12 cellular contexts compared by ENCODE assay signal in genomic region chr3:31077021-31077601, GRCh38.
DNase-seq lines count a peak whose midpoint lies in the region; ATAC-seq, FAIRE-seq and TF ChIP-seq lines count a peak whose summit lies in the region.
"Had no signal": no experiment of that assay in that cellular context is flagged by ENCODE, and none has a peak within 500 bp of the region (broad histone marks: within the 10 kb centered on the region; RNA-seq: fewer than 3 reads in every experiment).

No MANE protein-coding gene starts in this region.

- BruUV-seq in endothelial cell of umbilical vein (replicated peaks; lab: Mats Ljungman, UMichigan) = no TSS peak

- no peak overlapping the region for H3K4me3 ChIP-seq in endothelial cell of umbilical vein (replicated peaks in 1 of 3; ENCODE audit: insufficient read depth in 1 of 3, low read depth in 1 of 3, low read length in 3 of 3)
- H3K4me3 ChIP-seq in CD8-positive, alpha-beta T cell (ENCODE audit: low read depth, low read length) = no peak overlapping the region
- H3K4me3 ChIP-seq: heart right ventricle, transverse colon had no signal

- H3K36me3 ChIP-seq in endothelial cell of umbilical vein (ENCODE audit: control insufficient read depth in 2 of 2, extremely low read depth in 1 of 2, insufficient read depth in 2 of 2, low read length in 2 of 2) = no peaks in the 10 kb centered on the region
- no peaks in the 10 kb centered on the region for H3K36me3 ChIP-seq in CD8-positive, alpha-beta T cell (ENCODE audit: insufficient read depth, low read length)
- H3K36me3 ChIP-seq: heart right ventricle, transverse colon had no signal

- peak overlapping the region; percentile 66 for H3K27ac ChIP-seq in endothelial cell of umbilical vein (ENCODE audit: insufficient read depth, low read depth, low read length)
- H3K27ac ChIP-seq in CD8-positive, alpha-beta T cell (ENCODE audit: low read depth, low read length) = no peak overlapping the region
- H3K27ac ChIP-seq: heart right ventricle, transverse colon had no signal

- no peak for TF ChIP-seq POLR2A in endothelial cell of umbilical vein (IDR thresholded peaks at IDR 0.05; ENCODE audit: low read depth, low read length)

- H3K4me1 Mint-ChIP-seq in activated CD4-positive, alpha-beta T cell treated with anti-CD3 and anti-CD28 coated beads for 36 hours = peaks cover 26% of the 10 kb centered on the region
- H3K4me1 Mint-ChIP-seq in CD8-positive, alpha-beta T cell (ENCODE audit: low read depth) = peaks cover 2% of the 10 kb centered on the region
- H3K4me1 Mint-ChIP-seq: B cell had no signal

- H3K4me2 ChIP-seq in endothelial cell of umbilical vein (ENCODE audit: insufficient read depth, low read length) = peak overlapping the region; percentile 65

- peaks cover 5% of the 10 kb centered on the region for H3K27me3 Mint-ChIP-seq in activated CD4-positive, alpha-beta T cell treated with anti-CD3 and anti-CD28 coated beads for 36 hours
- H3K27me3 Mint-ChIP-seq in CD8-positive, alpha-beta T cell (ENCODE audit: low read depth) = no peaks in the 10 kb centered on the region

- peaks cover 8% of the 10 kb centered on the region for H3K9me3 Mint-ChIP-seq in activated CD4-positive, alpha-beta T cell treated with anti-CD3 and anti-CD28 coated beads for 36 hours (ENCODE audit: low read depth)
- peaks cover 4% of the 10 kb centered on the region for H3K9me3 Mint-ChIP-seq in CD8-positive, alpha-beta T cell

- peak; percentile 98 for ATAC-seq in activated CD4-positive, alpha-beta T cell treated with anti-CD3 and anti-CD28 coated beads for 36 hours
- ATAC-seq in SK-N-SH treated with all-trans-retinoic acid at 6 μM for 48 hours = peak; percentile 99
- ATAC-seq in CD8-positive, alpha-beta T cell = no peak

- H3K4me1 ChIP-seq in endothelial cell of umbilical vein (ENCODE audit: control insufficient read depth, extremely low read depth, insufficient read depth, low read length) = peaks cover 21% of the 10 kb centered on the region
- no peaks in the 10 kb centered on the region for H3K4me1 ChIP-seq in CD8-positive, alpha-beta T cell (ENCODE audit: insufficient read depth, low read length)
- H3K4me1 ChIP-seq: heart right ventricle, transverse colon had no signal

- intact Hi-C loops in activated CD4-positive, alpha-beta T cell treated with anti-CD3 and anti-CD28 coated beads for 36 hours (cut with DNase I, micrococcal nuclease) = loop anchor here (1.0 to 10.0 kb wide), 12 partner anchors 28 to 1895 kb away; partner anchors contain the start of genes STT3B (in 1 of the 2) and TGFBR2 (in 1 of the 2)
- intact Hi-C loops in endothelial cell of umbilical vein (cut with micrococcal nuclease) = loop anchor here (1.0 to 2.0 kb wide), 3 partner anchors 16 to 66 kb away; no protein-coding TSS in a partner anchor
- intact Hi-C loops in CD8-positive, alpha-beta T cell (cut with DNase I, micrococcal nuclease) = no loop called here

- H3K36me3 Mint-ChIP-seq in activated CD4-positive, alpha-beta T cell treated with anti-CD3 and anti-CD28 coated beads for 36 hours (ENCODE audit: low read depth) = peaks cover 2% of the 10 kb centered on the region
- H3K36me3 Mint-ChIP-seq in CD8-positive, alpha-beta T cell = peaks cover 5% of the 10 kb centered on the region

- no peak overlapping the region for H3K4me3 Mint-ChIP-seq in activated CD4-positive, alpha-beta T cell treated with anti-CD3 and anti-CD28 coated beads for 36 hours
- H3K4me3 Mint-ChIP-seq in CD8-positive, alpha-beta T cell = no peak overlapping the region
- H3K4me3 Mint-ChIP-seq: B cell had no signal

- peak overlapping the region; percentile 58 for H2AFZ ChIP-seq in endothelial cell of umbilical vein (ENCODE audit: low read depth, low read length)

- H3K27me3 ChIP-seq in endothelial cell of umbilical vein (ENCODE audit: control insufficient read depth in 2 of 2, insufficient read depth in 2 of 2, low read length in 2 of 2) = no peaks in the 10 kb centered on the region
- no peaks in the 10 kb centered on the region for H3K27me3 ChIP-seq in CD8-positive, alpha-beta T cell (ENCODE audit: insufficient read depth, low read length)
- H3K27me3 ChIP-seq: heart right ventricle, transverse colon had no signal

- H3K27ac Mint-ChIP-seq in activated CD4-positive, alpha-beta T cell treated with anti-CD3 and anti-CD28 coated beads for 36 hours = peak overlapping the region; percentile 52
- H3K27ac Mint-ChIP-seq in CD8-positive, alpha-beta T cell = no peak overlapping the region
- H3K27ac Mint-ChIP-seq: B cell had no signal

- no peaks in the 10 kb centered on the region for H4K20me1 ChIP-seq in endothelial cell of umbilical vein (replicated peaks; ENCODE audit: control insufficient read depth, extremely low read depth, insufficient read depth, low read length)

- CTCF ChIA-PET in activated CD4-positive, alpha-beta T cell treated with anti-CD3 and anti-CD28 coated beads for 36 hours (lab: Charles Lee) = interaction anchor here (0.8 to 0.9 kb wide), 3 partner anchors 47 to 176 kb away, joined by 3 to 4 read pairs (median 3); no protein-coding TSS in a partner anchor
- CTCF ChIA-PET in endothelial cell of umbilical vein (lab: Charles Lee) = interaction anchor here (0.6 to 2.0 kb wide), 9 partner anchors 8 to 58 kb away, joined by 3 to 9 read pairs (median 3); no protein-coding TSS in a partner anchor
- CTCF ChIA-PET in CD8-positive, alpha-beta T cell (lab: Charles Lee) = no interaction called here

- dilution Hi-C loops in endothelial cell of umbilical vein (cut with MboI; ENCODE audit: extremely low pct_ligation_motif_present, low sequenced_read_pairs) = no loop called here

- no peaks in the 10 kb centered on the region for H3K9me3 ChIP-seq in endothelial cell of umbilical vein (replicated peaks; ENCODE audit: control insufficient read depth, insufficient read depth, low read length)
- H3K9me3 ChIP-seq in CD8-positive, alpha-beta T cell (ENCODE audit: low read length) = no peaks in the 10 kb centered on the region
- H3K9me3 ChIP-seq: heart right ventricle, transverse colon had no signal

- FAIRE-seq in endothelial cell of umbilical vein (lab: Jason Lieb, UNC) = peak; percentile 98

- H3K9ac ChIP-seq in endothelial cell of umbilical vein (replicated peaks; ENCODE audit: extremely low read depth, insufficient read depth, low read length) = no peak overlapping the region

- H3K9me1 ChIP-seq in endothelial cell of umbilical vein (replicated peaks; ENCODE audit: control insufficient read depth, extremely low read depth, insufficient read depth, low read length) = no peaks in the 10 kb centered on the region

- no peaks in the 10 kb centered on the region for H3K79me2 ChIP-seq in endothelial cell of umbilical vein (ENCODE audit: control insufficient read depth, insufficient read depth, low read length)

- DNase-seq in activated CD4-positive, alpha-beta T cell treated with anti-CD3 and anti-CD28 coated beads for 36 hours = peak; percentile 68
- no peak for DNase-seq in activated CD4-positive, alpha-beta T cell treated with anti-CD3 and anti-CD28 coated beads, Interleukin-2, amount 50 U/mL, for 4 hours
- DNase-seq in endothelial cell of umbilical vein (ENCODE audit: low read depth, low spot score) = peak; percentile 89
- peak; percentile 7 for DNase-seq in stimulated activated CD8-positive, alpha-beta memory T cell treated with anti-CD3 and anti-CD28 coated beads, Interleukin-12 subunit alpha, Interleukin-12 subunit beta, amount 100 ng/mL, for 24 hours (ENCODE audit: extremely low read depth)
- no peak for DNase-seq in Ammon's horn (ENCODE audit: low spot score)
- no peak for DNase-seq in CD8-positive, alpha-beta T cell
- DNase-seq in NCI-H2081 treated with DMSO at 0.1 percent for 48 hours (lab: John Stamatoyannopoulos, UW) = no peak
- DNase-seq: heart right ventricle, NCI-H1417 treated with DMSO at 0.1 percent for 48 hours, transverse colon had no signal

- POLR2A ChIA-PET in activated CD4-positive, alpha-beta T cell treated with anti-CD3 and anti-CD28 coated beads for 36 hours (lab: Charles Lee) = interaction anchor here (1.1 to 1.2 kb wide), 2 partner anchors 30 to 455 kb away, joined by 5 to 7 read pairs; no protein-coding TSS in a partner anchor
- POLR2A ChIA-PET in endothelial cell of umbilical vein (lab: Charles Lee) = interaction anchor here (0.6 to 1.4 kb wide), 3 partner anchors 67 to 89 kb away, joined by 3 to 4 read pairs (median 3); no protein-coding TSS in a partner anchor
- POLR2A ChIA-PET in CD8-positive, alpha-beta T cell (lab: Charles Lee) = no interaction called here

- TF ChIP-seq CTCF in endothelial cell of umbilical vein (IDR thresholded peaks at IDR 0.05; ENCODE audit: extremely low read depth in 1 of 2, insufficient read depth in 1 of 2, low read depth in 1 of 2, low read length in 2 of 2) = no peak
- TF ChIP-seq CTCF in CD8-positive, alpha-beta T cell (IDR thresholded peaks at IDR 0.05) = no peak

TF ChIP-seq in SK-N-SH treated with all-trans-retinoic acid at 6 μM for 48 hours, 23 proteins besides CTCF, POLR2A, EP300 and RAD21 (continues in another document):
- TF ChIP-seq TCF4 (CRISPR knock-in tag; IDR thresholded peaks at IDR 0.05; ENCODE audit: borderline replicate concordance) (no peak), ZC3H10 (CRISPR knock-in tag; IDR thresholded peaks at IDR 0.05) (no peak), BACH2 (CRISPR knock-in tag; IDR thresholded peaks at IDR 0.05; ENCODE audit: borderline replicate concordance) (no peak)

TF ChIP-seq in endothelial cell of umbilical vein, 7 proteins besides CTCF, POLR2A, EP300 and RAD21:
- TF ChIP-seq POLR2AphosphoS5 (IDR thresholded peaks at IDR 0.05; ENCODE audit: insufficient read depth, low read depth, low read length) (peak; percentile 74), GATA2 (IDR thresholded peaks at IDR 0.05; ENCODE audit: insufficient read depth, insufficient read length, low read depth, low read length) (peak; percentile 99), MYC (IDR thresholded peaks at IDR 0.05; ENCODE audit: low read depth, low read length) (no peak), FOS (IDR thresholded peaks at IDR 0.05; ENCODE audit: borderline replicate concordance, insufficient read depth, low read length) (peak; percentile 100), JUN (IDR thresholded peaks at IDR 0.05; ENCODE audit: borderline replicate concordance, insufficient read depth, insufficient read length, low read depth) (peak; percentile 90), EZH2 (IDR thresholded peaks at IDR 0.05; ENCODE audit: borderline replicate concordance, low read depth, low read length, severe bottlenecking) (no peak)
TF ChIP-seq in endothelial cell of umbilical vein: peak in this region for 4.

Comparison
In these comparisons a context has a peak if more than half of its experiments do, and no peak if none do; other contexts are left out.
1. DNase-seq: peak in activated CD4-positive, alpha-beta T cell treated with anti-CD3 and anti-CD28 coated beads for 36 hours (single experiment), endothelial cell of umbilical vein (single experiment) and stimulated activated CD8-positive, alpha-beta memory T cell treated with anti-CD3 and anti-CD28 coated beads, Interleukin-12 subunit alpha, Interleukin-12 subunit beta, amount 100 ng/mL, for 24 hours (single experiment); none in activated CD4-positive, alpha-beta T cell treated with anti-CD3 and anti-CD28 coated beads, Interleukin-2, amount 50 U/mL, for 4 hours (0 of 2), Ammon's horn (single experiment), CD8-positive, alpha-beta T cell (0 of 7) and NCI-H2081 treated with DMSO at 0.1 percent for 48 hours (single experiment).
2. intact Hi-C loops: an anchor here in activated CD4-positive, alpha-beta T cell treated with anti-CD3 and anti-CD28 coated beads for 36 hours (1.0 to 10.0 kb wide) and endothelial cell of umbilical vein (1.0 to 2.0 kb wide); none called in CD8-positive, alpha-beta T cell.